Comparison of ENCODE assay signal across 15 cellular contexts in genomic region chr16:21649819-21650406, GRCh38. TPM values are rescaled to one million over a fixed set of nuclear protein-coding genes. Genes with fewer than 3 reads are reported as not detected.
DNase-seq lines count a peak whose midpoint lies in the region; ATAC-seq, FAIRE-seq and TF ChIP-seq lines count a peak whose summit lies in the region.
"Not testable (repeated sequence)": the region's sequence is repeated elsewhere in the genome, so short reads cannot be mapped to it uniquely, and the experiment has no call there.
"Had no signal": no experiment of that assay in that cellular context is flagged by ENCODE, and none has a peak within 500 bp of the region (broad histone marks: within the 10 kb centered on the region; RNA-seq: fewer than 3 reads in every experiment).

No MANE protein-coding gene starts in this region.

- H3K9me1 ChIP-seq in K562 (ENCODE audit: control insufficient read depth, insufficient read depth, low read length): not testable (repeated sequence)

- H2BK12ac ChIP-seq in mesenchymal stem cell (ENCODE audit: low read length in 2 of 2): peak overlapping the region in 1 of 2 experiments; percentile 18

- TF ChIP-seq POLR2A in K562 (conservative IDR thresholded peaks at IDR 0.05); HepG2 (IDR thresholded peaks at IDR 0.05; ENCODE audit: insufficient read depth in 1 of 2, low read depth in 2 of 2, low read length in 2 of 2); spleen (IDR thresholded peaks at IDR 0.05): not testable (repeated sequence)

- H3K9me2 ChIP-seq in Karpas-422 (replicated peaks; ENCODE audit: insufficient read depth, low read length): not testable (repeated sequence)

- not testable (repeated sequence) for H3K9me3 ChIP-seq in Karpas-422 (ENCODE audit: low read length); K562 (replicated peaks; ENCODE audit: control insufficient read depth, insufficient read depth, low read depth, low read length); HepG2 (ENCODE audit: low read length); mesenchymal stem cell (ENCODE audit: control insufficient read depth, low read length); spleen; upper lobe of right lung

- not testable (repeated sequence) for H3K27me3 Mint-ChIP-seq in CD14-positive monocyte (ENCODE audit: low read depth in 3 of 3); WTC11 (ENCODE audit: low read depth)

- H4K8ac ChIP-seq in mesenchymal stem cell (ENCODE audit: low read length): peak overlapping the region; percentile 14

- H3K4me1 ChIP-seq in Karpas-422 (ENCODE audit: low read length) (peaks cover 97% of the 10 kb centered on the region), HepG2 (ENCODE audit: insufficient read depth, low read length) (peaks cover 23% of the 10 kb centered on the region), spleen (peaks cover 29 to 99% (median 92%) of the 10 kb centered on the region in 6 donors), upper lobe of right lung (peaks cover 37% of the 10 kb centered on the region)
- not testable (repeated sequence) for H3K4me1 ChIP-seq in K562 (replicated peaks in 1 of 2; ENCODE audit: control insufficient read depth in 2 of 2, insufficient read depth in 2 of 2, low read length in 2 of 2); mesenchymal stem cell (ENCODE audit: control insufficient read depth, insufficient read depth, low read depth, low read length)

- not testable (repeated sequence) for H4K91ac ChIP-seq in mesenchymal stem cell (ENCODE audit: low read length)

- peak overlapping the region in 1 of 2 experiments; percentile 83 for H3K23ac ChIP-seq in mesenchymal stem cell (ENCODE audit: low read length in 2 of 2)

- peaks cover 47 to 62% of the 10 kb centered on the region in 2 donors for H3K36me3 Mint-ChIP-seq in CD14-positive monocyte
- not testable (repeated sequence) for H3K36me3 Mint-ChIP-seq in WTC11

- H3K27ac ChIP-seq in Karpas-422 (ENCODE audit: low read length) (peak overlapping the region; percentile 97), spleen (peak overlapping the region in 7 of 8 donors; percentile 74 to 89 (median 86))
- H3K27ac ChIP-seq in K562 (ENCODE audit: extremely low read depth, low read depth, low read length); HepG2 (ENCODE audit: extremely low read length, insufficient read depth, low read length); mesenchymal stem cell (ENCODE audit: low read length, poor library complexity, severe bottlenecking); upper lobe of right lung: not testable (repeated sequence)

- not testable (repeated sequence) for H3K9me3 Mint-ChIP-seq in CD14-positive monocyte, WTC11

- ATAC-seq in WTC11, K562, HepG2, upper lobe of right lung: not testable (repeated sequence)

- peak overlapping the region; percentile 79 for H3K4me2 ChIP-seq in Karpas-422 (ENCODE audit: low read depth, low read length, poor library complexity, severe bottlenecking)
- not testable (repeated sequence) for H3K4me2 ChIP-seq in K562 (ENCODE audit: insufficient read depth, low read length); HepG2 (ENCODE audit: low read depth, low read length); mesenchymal stem cell (ENCODE audit: low read length, poor library complexity, severe bottlenecking)

- not testable (repeated sequence) for H3K27me3 ChIP-seq in Karpas-422 (ENCODE audit: low read length); K562 (ENCODE audit: control insufficient read depth in 2 of 2, insufficient read depth in 2 of 2, low read length in 2 of 2); HepG2 (ENCODE audit: control insufficient read depth in 1 of 2, insufficient read depth in 2 of 2, low read length in 2 of 2); mesenchymal stem cell (ENCODE audit: control insufficient read depth in 1 of 2, insufficient read depth in 1 of 2, low read length in 2 of 2); spleen (replicated peaks in 1 of 7); upper lobe of right lung

- H3K14ac ChIP-seq in mesenchymal stem cell (ENCODE audit: low read length in 2 of 2): peak overlapping the region in 1 of 2 experiments; percentile 46

- POLR2A ChIA-PET in WTC11 (lab: Charles Lee); K562 (lab: Yijun Ruan, JAX); HepG2 (lab: Yijun Ruan, JAX): not testable (repeated sequence)

- TF ChIP-seq CTCF in CD14-positive monocyte (IDR thresholded peaks at IDR 0.05); WTC11 (IDR thresholded peaks at IDR 0.05); K562 (IDR thresholded peaks at IDR 0.05 in 2 of 3, conservative IDR thresholded peaks at IDR 0.05 in 1 of 3; ENCODE audit: insufficient read depth in 2 of 3, low read depth in 1 of 3, low read length in 3 of 3); HepG2 (CRISPR knock-in tag; IDR thresholded peaks at IDR 0.05); spleen (IDR thresholded peaks at IDR 0.05 in 8 of 11, conservative IDR thresholded peaks at IDR 0.05 in 3 of 11); upper lobe of right lung (IDR thresholded peaks at IDR 0.05): not testable (repeated sequence)

- H2AFZ ChIP-seq in Karpas-422 (ENCODE audit: low read length); K562 (ENCODE audit: low read depth, low read length); HepG2 (ENCODE audit: low read length); mesenchymal stem cell (ENCODE audit: low read depth, low read length): not testable (repeated sequence)

- not testable (repeated sequence) for H4K20me1 ChIP-seq in Karpas-422 (ENCODE audit: insufficient read depth, low read depth, low read length); K562 (replicated peaks; ENCODE audit: control insufficient read depth, insufficient read depth, low read length); HepG2 (ENCODE audit: insufficient read depth, low read length)

- not testable (repeated sequence) for H2BK5ac ChIP-seq in mesenchymal stem cell (ENCODE audit: low read depth, low read length, poor library complexity, severe bottlenecking)

- not testable (repeated sequence) for H3K4ac ChIP-seq in mesenchymal stem cell (ENCODE audit: low read depth in 1 of 2, low read length in 2 of 2)

- H3K4me3 ChIP-seq in Karpas-422 (ENCODE audit: low read length) (peak overlapping the region; percentile 39; the same call in 1 of the 2 replicates), spleen (peak overlapping the region in 7 of 8 donors; percentile 6 to 62 (median 34)), upper lobe of right lung (peak overlapping the region; percentile 27)
- not testable (repeated sequence) for H3K4me3 ChIP-seq in K562; HepG2 (replicated peaks in 1 of 3; ENCODE audit: insufficient read depth in 1 of 3, low read depth in 2 of 3, low read length in 3 of 3); mesenchymal stem cell (ENCODE audit: insufficient read depth in 1 of 2, low read depth in 1 of 2, low read length in 2 of 2)

- intact Hi-C loops in CD14-positive monocyte (cut with micrococcal nuclease): loop anchor here (5.0 to 10.0 kb wide), 2 partner anchors 38 to 645 kb away; partner anchors contain the start of gene POLR3E (in 2 of the 2)
- intact Hi-C loops in K562 (cut with micrococcal nuclease); HepG2 (cut with micrococcal nuclease; ENCODE audit: unreplicated experiment); spleen (cut with DNase I; ENCODE audit: low total_unique reads); upper lobe of right lung (cut with DNase I): not testable (repeated sequence)

- peak; percentile 52 for DNase-seq in CD14-positive monocyte (ENCODE audit: low spot score)
- DNase-seq in Karpas-422; WTC11 (ENCODE audit: low spot score); K562 (ENCODE audit: extremely low read depth in 1 of 4, low spot score in 3 of 4); HepG2 (ENCODE audit: low spot score); mesenchymal stem cell; spleen; upper lobe of right lung: not testable (repeated sequence)

- CTCF ChIA-PET in WTC11 (lab: Charles Lee); K562 (lab: Yijun Ruan, JAX; ENCODE audit: low intra/inter-chr PET ratio); HepG2 (lab: Yijun Ruan, JAX; ENCODE audit: low intra/inter-chr PET ratio, low total read pairs): not testable (repeated sequence)

- FAIRE-seq in K562 (lab: Jason Lieb, UNC); HepG2 (lab: Jason Lieb, UNC): not testable (repeated sequence)

- not testable (repeated sequence) for H2BK120ac ChIP-seq in mesenchymal stem cell (ENCODE audit: low read depth, low read length)

- not testable (repeated sequence) for H3K18ac ChIP-seq in mesenchymal stem cell (ENCODE audit: low read depth in 1 of 2, low read length in 2 of 2)

- not testable (repeated sequence) for TF ChIP-seq EP300 in K562 (IDR thresholded peaks at IDR 0.05; ENCODE audit: low read length); HepG2 (IDR thresholded peaks at IDR 0.05; ENCODE audit: low read depth in 2 of 2, low read length in 2 of 2); HepG2 (CRISPR knock-in tag; IDR thresholded peaks at IDR 0.05; ENCODE audit: borderline replicate concordance)

- TF ChIP-seq RAD21 in K562 (CRISPR knock-in tag; conservative IDR thresholded peaks at IDR 0.05 in 1 of 2, IDR thresholded peaks at IDR 0.05 in 1 of 2); HepG2 (CRISPR knock-in tag; IDR thresholded peaks at IDR 0.05): not testable (repeated sequence)

- WGBS in K562 (ENCODE audit: insufficient coverage, low coverage, missing lambda C conversion rate): 85% methylated on average over 12 of the region's 12 CpGs
- WGBS in HepG2 (ENCODE audit: low lambda C conversion rate): 98% methylated on average over 12 of the region's 12 CpGs
- WGBS in mesenchymal stem cell: 97% methylated on average over 9 of the region's 12 CpGs
- 86 to 96% (median 89%) methylated on average over 11 to 12 of the region's 12 CpGs for WGBS in spleen, 5 donors

- peaks cover 77% of the 10 kb centered on the region for H3K4me1 Mint-ChIP-seq in CD14-positive monocyte
- not testable (repeated sequence) for H3K4me1 Mint-ChIP-seq in WTC11

- H3K36me3 ChIP-seq in Karpas-422 (ENCODE audit: insufficient read depth, low read length); K562 (ENCODE audit: control insufficient read depth, insufficient read depth, low read length); upper lobe of right lung: not testable (repeated sequence)
- H3K36me3 ChIP-seq in HepG2 (replicated peaks in 1 of 2; ENCODE audit: control insufficient read depth in 1 of 2, insufficient read depth in 2 of 2, low read length in 2 of 2) (peaks cover 10 to 12% of the 10 kb centered on the region in 2 experiments; a peak in 4 of 5 replicates), mesenchymal stem cell (ENCODE audit: control insufficient read depth in 1 of 2, insufficient read depth in 2 of 2, low read depth in 1 of 2, low read length in 2 of 2) (peaks cover 17 to 19% of the 10 kb centered on the region in 2 experiments), spleen (peaks cover 0 to 52% (median 0%) of the 10 kb centered on the region in 6 donors)

- peak overlapping the region; percentile 93 to 98 (median 97) for H3K27ac Mint-ChIP-seq in CD14-positive monocyte
- H3K27ac Mint-ChIP-seq in WTC11: not testable (repeated sequence)

- not testable (repeated sequence) for BruUV-seq in K562 (replicated peaks; lab: Mats Ljungman, UMichigan); HepG2 (replicated peaks; lab: Mats Ljungman, UMichigan)

- H3K4me3 Mint-ChIP-seq in CD14-positive monocyte: peak overlapping the region; percentile 86 to 92
- not testable (repeated sequence) for H3K4me3 Mint-ChIP-seq in WTC11

- peaks cover 43% of the 10 kb centered on the region for H3K79me1 ChIP-seq in mesenchymal stem cell (replicated peaks; ENCODE audit: low read length, poor library complexity, severe bottlenecking)

- peak overlapping the region; percentile 59; the same call in 1 of the 2 replicates for H3K9ac ChIP-seq in Karpas-422 (ENCODE audit: low read length)
- not testable (repeated sequence) for H3K9ac ChIP-seq in K562 (ENCODE audit: insufficient read depth in 1 of 2, low read depth in 2 of 2, low read length in 2 of 2); HepG2 (ENCODE audit: insufficient read depth, low read depth, low read length); mesenchymal stem cell (ENCODE audit: low read length)

- in situ Hi-C loops in K562 (cut with MboI): loop anchor here (5.0 kb wide), 1 partner anchor 63 kb away; no protein-coding TSS in a partner anchor
- in situ Hi-C loops in HepG2 (cut with HindIII; ENCODE audit: extremely low pct_ligation_motif_present, low pct_unique_long_range_greater_than_20kb): not testable (repeated sequence)

- H2AK5ac ChIP-seq in mesenchymal stem cell (ENCODE audit: low read length, severe bottlenecking): not testable (repeated sequence)

- not testable (repeated sequence) for H2BK15ac ChIP-seq in mesenchymal stem cell (ENCODE audit: low read depth, poor library complexity, severe bottlenecking)

- peaks cover 34% of the 10 kb centered on the region for H3K79me2 ChIP-seq in Karpas-422 (ENCODE audit: low read length)
- not testable (repeated sequence) for H3K79me2 ChIP-seq in K562 (ENCODE audit: control insufficient read depth, insufficient read depth, low read length); HepG2 (ENCODE audit: insufficient read depth, low read length)

RNA-seq across cellular contexts. Expression of gene IGSF6, which starts 2.5 kb away (rescaled TPM):
- polyA plus RNA-seq in CD14-positive monocyte (100 to 1,000 TPM; 159 to 276 TPM), K562 (2011; rRNA removed) (not detected in 2 replicates), K562 (2014; fragmentation: Illumina TruSeq; extraction: Trizol) (not detected in 2 replicates), K562 (2014; fragmentation: Nextera tagmentation; extraction: Ambion mirVana) (under 1 TPM in 1 of 2 experiments, not detected in 1; 0.07 TPM), K562 (2014; rRNA removed) (not detected in 2 replicates), HepG2 (2011; rRNA removed) (not detected in 2 replicates), spleen (10 to 100 TPM; 15.5 to 53.2 (median 18.1) TPM)
- total RNA-seq in Karpas-422 (2014; rRNA removed; shearing (Covaris generic); ENCODE audit: low replicate concordance): 0.29 and 0.56 TPM in 2 replicates
- total RNA-seq in WTC11 (2021) (0.25 TPM in 1 of 3 replicates, not detected in the others), K562 (2014; rRNA removed) (not detected in 2 replicates), K562 (2014; rRNA removed; fragmentation: Illumina TruSeq; extraction: Trizol) (not detected in 2 replicates), K562 (2015; rRNA removed; fragmentation: Illumina TruSeq; extraction: Trizol) (not detected in 2 replicates), K562 (2021) (not detected in 2 replicates), HepG2 (2016; rRNA removed; fragmentation: Illumina TruSeq; extraction: Trizol) (not detected in 2 replicates), spleen (100 to 1,000 TPM in 2 of 7 donors, 10 to 100 TPM in 5; 39.6 to 134 (median 87.7) TPM), upper lobe of right lung (88.4 TPM)
- not detected in 2 replicates for total RNA-seq in K562 (2011; cell fraction: chromatin; rRNA removed; ENCODE audit: low replicate concordance)
- not detected in 2 replicates for total RNA-seq in K562 (2011; cell fraction: nucleolus; rRNA removed)
- total RNA-seq in K562 (2011; cell fraction: nucleoplasm; rRNA removed): not detected in 2 replicates
- not detected in 2 replicates for polyA plus RNA-seq in K562 (2011; cell fraction: cytosol; rRNA removed)
- not detected in 2 replicates for polyA plus RNA-seq in K562 (2011; cell fraction: nucleus; rRNA removed)
- polyA plus RNA-seq in K562 (2012): 0.13 and 0.14 TPM in 2 replicates
- polyA minus RNA-seq in K562 (2011; rRNA and poly(A)+ RNA removed): not detected in 2 replicates
- polyA minus RNA-seq in K562 (2011; cell fraction: cytosol; rRNA and poly(A)+ RNA removed): not detected in 2 replicates
- not detected in 2 replicates for polyA minus RNA-seq in K562 (2011; cell fraction: nucleus; rRNA and poly(A)+ RNA removed)
- not detected in 2 replicates for total RNA-seq in HepG2 (2016; cell fraction: cytosol; rRNA removed; fragmentation: Illumina TruSeq; extraction: Trizol; ENCODE audit: low read depth)
- not detected in 2 replicates for total RNA-seq in HepG2 (2016; cell fraction: insoluble cytoplasmic fraction; rRNA removed; fragmentation: Illumina TruSeq; extraction: Trizol)
- total RNA-seq in HepG2 (2016; cell fraction: membrane; rRNA removed; fragmentation: Illumina TruSeq; extraction: Trizol): not detected in 2 replicates
- total RNA-seq in HepG2 (2016; cell fraction: nucleus; rRNA removed; fragmentation: Illumina TruSeq; extraction: Trizol): not detected in 2 replicates
- polyA plus RNA-seq in HepG2 (2011; cell fraction: cytosol; rRNA removed): not detected in 2 replicates
- polyA plus RNA-seq in HepG2 (2011; cell fraction: nucleus; rRNA removed): not detected in 2 replicates
- 0.19 and 0.24 TPM in 2 replicates for polyA plus RNA-seq in HepG2 (2012)
- not detected in 2 replicates for polyA plus RNA-seq in HepG2 (2016; cell fraction: cytosol; fragmentation: Illumina TruSeq; extraction: Trizol; ENCODE audit: low read depth)
- polyA plus RNA-seq in HepG2 (2016; cell fraction: insoluble cytoplasmic fraction; fragmentation: Illumina TruSeq; extraction: Trizol; ENCODE audit: low read depth): not detected in 2 replicates
- polyA plus RNA-seq in HepG2 (2016; cell fraction: membrane; fragmentation: Illumina TruSeq; extraction: Trizol; ENCODE audit: low read depth): not detected in 2 replicates
- not detected in 2 replicates for polyA plus RNA-seq in HepG2 (2016; cell fraction: nucleus; fragmentation: Illumina TruSeq; extraction: Trizol; ENCODE audit: insufficient read depth, low read depth)
- not detected in 2 replicates for polyA minus RNA-seq in HepG2 (2011; rRNA and poly(A)+ RNA removed; ENCODE audit: low replicate concordance)
- polyA minus RNA-seq in HepG2 (2011; cell fraction: cytosol; rRNA and poly(A)+ RNA removed): not detected in 2 replicates
- not detected in 2 replicates for polyA minus RNA-seq in HepG2 (2011; cell fraction: nucleus; rRNA and poly(A)+ RNA removed)
- not detected for polyA plus RNA-seq in mesenchymal stem cell (2013, experiment 1 of 2)
- polyA plus RNA-seq in mesenchymal stem cell (2013, experiment 2 of 2): not detected
- total RNA-seq: A172, A673, GM23248, H1, H7 had no signal
- polyA plus RNA-seq: H1 had no signal

RNA-seq across cellular contexts. Expression of gene OTOA, which starts 13.9 kb away (rescaled TPM):
- polyA plus RNA-seq in CD14-positive monocyte (under 1 TPM; 0.21 to 0.23 TPM), K562 (2011; rRNA removed) (0.03 and 0.04 TPM in 2 replicates), K562 (2014; fragmentation: Illumina TruSeq; extraction: Trizol) (not detected in 2 replicates), K562 (2014; fragmentation: Nextera tagmentation; extraction: Ambion mirVana) (not detected), K562 (2014; rRNA removed) (not detected in 2 replicates), HepG2 (2011; rRNA removed) (0.01 and 0.05 TPM in 2 replicates), spleen (1 to 10 TPM in 2 of 3 donors, under 1 TPM in 1; 0.86 to 2.0 (median 1.2) TPM)
- total RNA-seq in Karpas-422 (2014; rRNA removed; shearing (Covaris generic); ENCODE audit: low replicate concordance): 0.07 TPM in 1 of 2 replicates, not detected in the other
- total RNA-seq in WTC11 (2021) (0.07 to 0.11 TPM (median 0.07 TPM) in 3 replicates), K562 (2014; rRNA removed) (not detected in 2 replicates), K562 (2014; rRNA removed; fragmentation: Illumina TruSeq; extraction: Trizol) (not detected in 2 replicates), K562 (2015; rRNA removed; fragmentation: Illumina TruSeq; extraction: Trizol) (not detected in 2 replicates), K562 (2021) (not detected in 2 replicates), HepG2 (2016; rRNA removed; fragmentation: Illumina TruSeq; extraction: Trizol) (0.11 and 0.15 TPM in 2 replicates), spleen (1 to 10 TPM; 1.1 to 3.1 (median 2.4) TPM), upper lobe of right lung (0.90 TPM)
- not detected in 2 replicates for total RNA-seq in K562 (2011; cell fraction: chromatin; rRNA removed; ENCODE audit: low replicate concordance)
- not detected in 2 replicates for total RNA-seq in K562 (2011; cell fraction: nucleolus; rRNA removed)
- 0.15 TPM in 1 of 2 replicates, not detected in the other for total RNA-seq in K562 (2011; cell fraction: nucleoplasm; rRNA removed)
- polyA plus RNA-seq in K562 (2011; cell fraction: cytosol; rRNA removed): not detected in 2 replicates
- 0.08 and 0.11 TPM in 2 replicates for polyA plus RNA-seq in K562 (2011; cell fraction: nucleus; rRNA removed)
- not detected in 2 replicates for polyA plus RNA-seq in K562 (2012)
- not detected in 2 replicates for polyA minus RNA-seq in K562 (2011; rRNA and poly(A)+ RNA removed)
- not detected in 2 replicates for polyA minus RNA-seq in K562 (2011; cell fraction: cytosol; rRNA and poly(A)+ RNA removed)
- not detected in 2 replicates for polyA minus RNA-seq in K562 (2011; cell fraction: nucleus; rRNA and poly(A)+ RNA removed)
- 0.09 and 0.10 TPM in 2 replicates for total RNA-seq in HepG2 (2016; cell fraction: cytosol; rRNA removed; fragmentation: Illumina TruSeq; extraction: Trizol; ENCODE audit: low read depth)
- total RNA-seq in HepG2 (2016; cell fraction: insoluble cytoplasmic fraction; rRNA removed; fragmentation: Illumina TruSeq; extraction: Trizol): 0.06 and 0.11 TPM in 2 replicates
- total RNA-seq in HepG2 (2016; cell fraction: membrane; rRNA removed; fragmentation: Illumina TruSeq; extraction: Trizol): 0.10 TPM in 1 of 2 replicates, not detected in the other
- 0.40 and 0.50 TPM in 2 replicates for total RNA-seq in HepG2 (2016; cell fraction: nucleus; rRNA removed; fragmentation: Illumina TruSeq; extraction: Trizol)
- polyA plus RNA-seq in HepG2 (2011; cell fraction: cytosol; rRNA removed): 0.04 and 0.09 TPM in 2 replicates
- polyA plus RNA-seq in HepG2 (2011; cell fraction: nucleus; rRNA removed): 0.06 and 0.10 TPM in 2 replicates
- 0.04 TPM in 1 of 2 replicates, not detected in the other for polyA plus RNA-seq in HepG2 (2012)
- 0.05 TPM in 1 of 2 replicates, not detected in the other for polyA plus RNA-seq in HepG2 (2016; cell fraction: cytosol; fragmentation: Illumina TruSeq; extraction: Trizol; ENCODE audit: low read depth)
- 0.08 TPM in 1 of 2 replicates, not detected in the other for polyA plus RNA-seq in HepG2 (2016; cell fraction: insoluble cytoplasmic fraction; fragmentation: Illumina TruSeq; extraction: Trizol; ENCODE audit: low read depth)
- polyA plus RNA-seq in HepG2 (2016; cell fraction: membrane; fragmentation: Illumina TruSeq; extraction: Trizol; ENCODE audit: low read depth): 0.06 TPM in 1 of 2 replicates, not detected in the other
- 0.20 and 0.56 TPM in 2 replicates for polyA plus RNA-seq in HepG2 (2016; cell fraction: nucleus; fragmentation: Illumina TruSeq; extraction: Trizol; ENCODE audit: insufficient read depth, low read depth)
- 0.05 TPM in 1 of 2 replicates, not detected in the other for polyA minus RNA-seq in HepG2 (2011; rRNA and poly(A)+ RNA removed; ENCODE audit: low replicate concordance)
- not detected in 2 replicates for polyA minus RNA-seq in HepG2 (2011; cell fraction: cytosol; rRNA and poly(A)+ RNA removed)
- polyA minus RNA-seq in HepG2 (2011; cell fraction: nucleus; rRNA and poly(A)+ RNA removed): 0.25 and 0.26 TPM in 2 replicates
- polyA plus RNA-seq in mesenchymal stem cell (2013, experiment 1 of 2): 0.01 TPM
- 0.01 TPM for polyA plus RNA-seq in mesenchymal stem cell (2013, experiment 2 of 2)
- total RNA-seq: CD4-positive, CD25-positive, alpha-beta regulatory T cell; GM23248; H7 had no signal
- polyA plus RNA-seq: CD4-positive, CD25-positive, alpha-beta regulatory T cell; CD8-positive, alpha-beta memory T cell; GM23248 had no signal

RNA-seq across cellular contexts. Expression of gene METTL9, which starts 50.5 kb away (rescaled TPM):
- polyA plus RNA-seq in CD14-positive monocyte: 100 to 1,000 TPM; 373 to 400 TPM
- total RNA-seq in Karpas-422 (2014; rRNA removed; shearing (Covaris generic); ENCODE audit: low replicate concordance): 82.6 and 90.6 TPM in 2 replicates
- total RNA-seq in WTC11 (2021): 94.6 to 110 TPM (median 99.0 TPM) in 3 replicates
- total RNA-seq in K562 (2011; cell fraction: chromatin; rRNA removed; ENCODE audit: low replicate concordance): 42.0 and 73.0 TPM in 2 replicates
- total RNA-seq in K562 (2011; cell fraction: nucleolus; rRNA removed): 27.7 and 29.2 TPM in 2 replicates
- 44.9 and 62.3 TPM in 2 replicates for total RNA-seq in K562 (2011; cell fraction: nucleoplasm; rRNA removed)
- total RNA-seq in K562 (2014; rRNA removed): 69.1 and 74.8 TPM in 2 replicates
- total RNA-seq in K562 (2014; rRNA removed; fragmentation: Illumina TruSeq; extraction: Trizol): 81.2 and 105 TPM in 2 replicates
- total RNA-seq in K562 (2015; rRNA removed; fragmentation: Illumina TruSeq; extraction: Trizol): 80.9 and 82.2 TPM in 2 replicates
- total RNA-seq in K562 (2021): 65.8 and 66.1 TPM in 2 replicates
- 85.0 and 107 TPM in 2 replicates for polyA plus RNA-seq in K562 (2011; rRNA removed)
- polyA plus RNA-seq in K562 (2011; cell fraction: cytosol; rRNA removed): 27.8 and 39.5 TPM in 2 replicates
- 9.7 and 27.7 TPM in 2 replicates for polyA plus RNA-seq in K562 (2011; cell fraction: nucleus; rRNA removed)
- 58.8 and 97.2 TPM in 2 replicates for polyA plus RNA-seq in K562 (2012)
- polyA plus RNA-seq in K562 (2014; fragmentation: Illumina TruSeq; extraction: Trizol): 67.6 and 79.1 TPM in 2 replicates
- 10 to 100 TPM; 12.2 to 16.3 TPM for polyA plus RNA-seq in K562 (2014; fragmentation: Nextera tagmentation; extraction: Ambion mirVana)
- 70.8 and 86.0 TPM in 2 replicates for polyA plus RNA-seq in K562 (2014; rRNA removed)
- polyA minus RNA-seq in K562 (2011; rRNA and poly(A)+ RNA removed): 39.8 and 63.4 TPM in 2 replicates
- 24.4 and 27.4 TPM in 2 replicates for polyA minus RNA-seq in K562 (2011; cell fraction: cytosol; rRNA and poly(A)+ RNA removed)
- 16.8 and 24.0 TPM in 2 replicates for polyA minus RNA-seq in K562 (2011; cell fraction: nucleus; rRNA and poly(A)+ RNA removed)
- 175 and 204 TPM in 2 replicates for total RNA-seq in HepG2 (2016; rRNA removed; fragmentation: Illumina TruSeq; extraction: Trizol)
- total RNA-seq in HepG2 (2016; cell fraction: cytosol; rRNA removed; fragmentation: Illumina TruSeq; extraction: Trizol; ENCODE audit: low read depth): 260 and 296 TPM in 2 replicates
- 189 and 192 TPM in 2 replicates for total RNA-seq in HepG2 (2016; cell fraction: insoluble cytoplasmic fraction; rRNA removed; fragmentation: Illumina TruSeq; extraction: Trizol)
- 531 and 570 TPM in 2 replicates for total RNA-seq in HepG2 (2016; cell fraction: membrane; rRNA removed; fragmentation: Illumina TruSeq; extraction: Trizol)
- 102 and 120 TPM in 2 replicates for total RNA-seq in HepG2 (2016; cell fraction: nucleus; rRNA removed; fragmentation: Illumina TruSeq; extraction: Trizol)
- polyA plus RNA-seq in HepG2 (2011; rRNA removed): 96.9 and 123 TPM in 2 replicates
- polyA plus RNA-seq in HepG2 (2011; cell fraction: cytosol; rRNA removed): 57.9 and 89.7 TPM in 2 replicates
- 22.0 and 27.5 TPM in 2 replicates for polyA plus RNA-seq in HepG2 (2011; cell fraction: nucleus; rRNA removed)
- polyA plus RNA-seq in HepG2 (2012): 128 and 134 TPM in 2 replicates
- 385 and 459 TPM in 2 replicates for polyA plus RNA-seq in HepG2 (2016; cell fraction: cytosol; fragmentation: Illumina TruSeq; extraction: Trizol; ENCODE audit: low read depth)
- 218 and 221 TPM in 2 replicates for polyA plus RNA-seq in HepG2 (2016; cell fraction: insoluble cytoplasmic fraction; fragmentation: Illumina TruSeq; extraction: Trizol; ENCODE audit: low read depth)
- polyA plus RNA-seq in HepG2 (2016; cell fraction: membrane; fragmentation: Illumina TruSeq; extraction: Trizol; ENCODE audit: low read depth): 534 and 554 TPM in 2 replicates
- 143 and 144 TPM in 2 replicates for polyA plus RNA-seq in HepG2 (2016; cell fraction: nucleus; fragmentation: Illumina TruSeq; extraction: Trizol; ENCODE audit: insufficient read depth, low read depth)
- polyA minus RNA-seq in HepG2 (2011; rRNA and poly(A)+ RNA removed; ENCODE audit: low replicate concordance): 23.0 and 41.2 TPM in 2 replicates
- 66.7 and 68.9 TPM in 2 replicates for polyA minus RNA-seq in HepG2 (2011; cell fraction: cytosol; rRNA and poly(A)+ RNA removed)
- polyA minus RNA-seq in HepG2 (2011; cell fraction: nucleus; rRNA and poly(A)+ RNA removed): 50.9 and 56.4 TPM in 2 replicates
- polyA plus RNA-seq in mesenchymal stem cell (2013, experiment 1 of 2): 113 TPM
- 117 TPM for polyA plus RNA-seq in mesenchymal stem cell (2013, experiment 2 of 2)
- total RNA-seq in spleen: 100 to 1,000 TPM in 5 of 7 donors, 10 to 100 TPM in 2; 88.5 to 247 (median 121) TPM
- 10 to 100 TPM; 28.5 to 50.6 (median 45.2) TPM for polyA plus RNA-seq in spleen
- 84.0 TPM for total RNA-seq in upper lobe of right lung

Comparison
In these comparisons a context has a peak if more than half of its experiments do, and no peak if none do; other contexts are left out.
1. RNA of gene IGSF6, which starts 2.5 kb away (total RNA-seq): 88.4 TPM in upper lobe of right lung (single experiment) and 39.6 to 134 TPM in spleen; 0.29 to 0.56 TPM in Karpas-422, 0.25 TPM in WTC11, not detected in K562 and not detected in HepG2; every median in the first group is over 10 times any median in the second.